Comparison of ENCODE assay signal across 12 cellular contexts in genomic region chr3:72892870-72893269, GRCh38. TPM values are rescaled to one million over a fixed set of nuclear protein-coding genes. Genes with fewer than 3 reads are reported as not detected.
DNase-seq lines count a peak whose midpoint lies in the region; ATAC-seq and TF ChIP-seq lines count a peak whose summit lies in the region.
"Had no signal": no experiment of that assay in that cellular context is flagged by ENCODE, and none has a peak within 500 bp of the region (broad histone marks: within the 10 kb centered on the region; RNA-seq: fewer than 3 reads in every experiment).

No MANE protein-coding gene starts in this region.

- POLR2A ChIA-PET in CD4-positive, alpha-beta T cell (lab: Charles Lee): no interaction called here

- no peak overlapping the region for H3K4me2 ChIP-seq in DOHH2 (ENCODE audit: low read length)

- H4K20me1 ChIP-seq in DOHH2 (ENCODE audit: control insufficient read depth, insufficient read depth, low read depth, low read length): no peaks in the 10 kb centered on the region

- H3K27ac ChIP-seq in DOHH2 (ENCODE audit: low read depth, low read length): no peak overlapping the region
- no peak overlapping the region for H3K27ac ChIP-seq in CD4-positive, alpha-beta T cell (ENCODE audit: low read depth, low read length)

- peaks cover 48% of the 10 kb centered on the region for H3K27me3 ChIP-seq in DOHH2 (ENCODE audit: control insufficient read depth, low read length)
- peaks cover 41% of the 10 kb centered on the region for H3K27me3 ChIP-seq in CD4-positive, alpha-beta T cell (ENCODE audit: control insufficient read depth, insufficient read depth, low read length)

- DNase-seq in HuH-7.5 (ENCODE audit: low spot score) (peak; percentile 29), mesothelial cell of epicardium (ENCODE audit: low spot score in 2 of 2, unreplicated experiment in 2 of 2) (no peak), COR-L47 (lab: John Stamatoyannopoulos, UW) (no peak), glutamatergic neuron (no peak)
- no peak for DNase-seq in CD4-positive, alpha-beta T cell
- DNase-seq: GOT3; naive thymus-derived CD4-positive, alpha-beta T cell had no signal

- no peaks in the 10 kb centered on the region for H3K36me3 ChIP-seq in DOHH2 (ENCODE audit: control insufficient read depth, low read length)

- H3K27ac Mint-ChIP-seq in brain: peak overlapping the region in 4 of 5 experiments; percentile 28 to 94 (median 58)
- no peak overlapping the region for H3K27ac Mint-ChIP-seq in mesothelial cell of epicardium
- H3K27ac Mint-ChIP-seq in CD4-positive, alpha-beta T cell: no peak overlapping the region
- no peak overlapping the region for H3K27ac Mint-ChIP-seq in glutamatergic neuron (ENCODE audit: unreplicated experiment)
- H3K27ac Mint-ChIP-seq: activated T-helper 1 cell treated with anti-CD3 and anti-CD28 coated beads, Interleukin-12 subunit alpha, Interleukin-12 subunit beta, Interleukin-2, Interleukin-4 antibody, amounts not matched to agents 30 ng/mL and 10 ng/mL and 1 ng/mL, durations not matched to agents 14 hours and 24 hours and 36 hours; IgD-negative memory B cell; naive thymus-derived CD4-positive, alpha-beta T cell had no signal

- peaks cover 0 to 4% (median 0%) of the 10 kb centered on the region in 5 experiments for H3K9me3 Mint-ChIP-seq in brain
- no peaks in the 10 kb centered on the region for H3K9me3 Mint-ChIP-seq in mesothelial cell of epicardium
- no peaks in the 10 kb centered on the region for H3K9me3 Mint-ChIP-seq in CD4-positive, alpha-beta T cell
- H3K9me3 Mint-ChIP-seq in glutamatergic neuron (ENCODE audit: unreplicated experiment): no peaks in the 10 kb centered on the region
- H3K9me3 Mint-ChIP-seq: activated T-helper 1 cell treated with anti-CD3 and anti-CD28 coated beads, Interleukin-12 subunit alpha, Interleukin-12 subunit beta, Interleukin-2, Interleukin-4 antibody, amounts not matched to agents 30 ng/mL and 10 ng/mL and 1 ng/mL, durations not matched to agents 14 hours and 24 hours and 36 hours; IgD-negative memory B cell had no signal

- CTCF ChIA-PET in CD4-positive, alpha-beta T cell (lab: Charles Lee): no interaction called here

- no peak for ATAC-seq in HG02763 (IDR thresholded peaks at IDR 0.05; ENCODE audit: unreplicated experiment)
- ATAC-seq in CD4-positive, alpha-beta T cell (ENCODE audit: poor library complexity): no peak
- ATAC-seq: naive thymus-derived CD4-positive, alpha-beta T cell had no signal

- H3K4me3 ChIP-seq in DOHH2 (ENCODE audit: low read length): no peak overlapping the region

- H3K79me2 ChIP-seq in DOHH2 (ENCODE audit: control insufficient read depth, low read length): no peaks in the 10 kb centered on the region

- H3K4me3 Mint-ChIP-seq in brain: peak overlapping the region in 3 of 5 experiments; percentile 0 to 31 (median 27)
- no peak overlapping the region for H3K4me3 Mint-ChIP-seq in mesothelial cell of epicardium
- H3K4me3 Mint-ChIP-seq in CD4-positive, alpha-beta T cell: no peak overlapping the region
- no peak overlapping the region for H3K4me3 Mint-ChIP-seq in glutamatergic neuron (ENCODE audit: unreplicated experiment)
- H3K4me3 Mint-ChIP-seq: activated T-helper 1 cell treated with anti-CD3 and anti-CD28 coated beads, Interleukin-12 subunit alpha, Interleukin-12 subunit beta, Interleukin-2, Interleukin-4 antibody, amounts not matched to agents 30 ng/mL and 10 ng/mL and 1 ng/mL, durations not matched to agents 14 hours and 24 hours and 36 hours; IgD-negative memory B cell; naive thymus-derived CD4-positive, alpha-beta T cell had no signal

- H3K4me1 Mint-ChIP-seq in brain: peaks cover 67% of the 10 kb centered on the region
- H3K4me1 Mint-ChIP-seq in mesothelial cell of epicardium: peaks cover 56% of the 10 kb centered on the region
- peaks cover 10% of the 10 kb centered on the region for H3K4me1 Mint-ChIP-seq in CD4-positive, alpha-beta T cell (ENCODE audit: low read depth)
- peaks cover 25% of the 10 kb centered on the region for H3K4me1 Mint-ChIP-seq in glutamatergic neuron (ENCODE audit: low read depth, unreplicated experiment)

- TF ChIP-seq CTCF in DOHH2 (IDR thresholded peaks at IDR 0.05; ENCODE audit: low read depth, low read length, poor library complexity, severe bottlenecking) (peak; percentile 80), brain (conservative IDR thresholded peaks at IDR 0.05) (peak in 1 of 2 experiments; percentile 29), mesothelial cell of epicardium (IDR thresholded peaks at IDR 0.05; ENCODE audit: unreplicated experiment) (peak; percentile 31), glutamatergic neuron (IDR thresholded peaks at IDR 0.05; ENCODE audit: partially characterized antibody, unreplicated experiment) (no peak)
- no peak for TF ChIP-seq CTCF in CD4-positive, alpha-beta T cell (IDR thresholded peaks at IDR 0.05)

- H3K36me3 Mint-ChIP-seq in brain (no peaks in the 10 kb centered on the region), mesothelial cell of epicardium (no peaks in the 10 kb centered on the region), glutamatergic neuron (ENCODE audit: unreplicated experiment) (peaks cover 5% of the 10 kb centered on the region)
- no peaks in the 10 kb centered on the region for H3K36me3 Mint-ChIP-seq in CD4-positive, alpha-beta T cell (ENCODE audit: low read depth)
- H3K36me3 Mint-ChIP-seq: IgD-negative memory B cell; naive thymus-derived CD4-positive, alpha-beta T cell had no signal

- intact Hi-C loops in CD4-positive, alpha-beta T cell (cut with DNase I, micrococcal nuclease): no loop called here

- no peaks in the 10 kb centered on the region for H3K4me1 ChIP-seq in DOHH2 (ENCODE audit: control insufficient read depth, low read length)

- H3K9me2 ChIP-seq in DOHH2 (replicated peaks; ENCODE audit: control insufficient read depth, low read length): no peaks in the 10 kb centered on the region

- no peaks in the 10 kb centered on the region for H3K27me3 Mint-ChIP-seq in brain
- H3K27me3 Mint-ChIP-seq in mesothelial cell of epicardium (ENCODE audit: low read depth): peaks cover 13% of the 10 kb centered on the region
- H3K27me3 Mint-ChIP-seq in CD4-positive, alpha-beta T cell: peaks cover 64% of the 10 kb centered on the region
- peaks cover 1% of the 10 kb centered on the region for H3K27me3 Mint-ChIP-seq in glutamatergic neuron (ENCODE audit: unreplicated experiment)

- no peaks in the 10 kb centered on the region for H3K9me3 ChIP-seq in DOHH2 (ENCODE audit: control insufficient read depth, insufficient read depth, low read length)
- H3K9me3 ChIP-seq in CD4-positive, alpha-beta T cell (ENCODE audit: control insufficient read depth, low read length): no peaks in the 10 kb centered on the region

- H3F3A ChIP-seq in DOHH2 (ENCODE audit: control insufficient read depth, insufficient read depth): no peaks in the 10 kb centered on the region

RNA-seq across cellular contexts. Expression of gene GXYLT2, which starts 5.0 kb away (rescaled TPM):
- 0.88 TPM for polyA plus RNA-seq in brain (ENCODE audit: insufficient read depth, low read depth, low replicate concordance)
- total RNA-seq in mesothelial cell of epicardium (30.5 to 33.7 TPM (median 32.8 TPM) in 3 replicates), glutamatergic neuron (ENCODE audit: unreplicated experiment) (10.9 TPM)
- total RNA-seq in CD4-positive, alpha-beta T cell: under 1 TPM in 1 of 2 experiments, not detected in 1; 0.08 TPM
- total RNA-seq: naive thymus-derived CD4-positive, alpha-beta T cell had no signal
- polyA plus RNA-seq: IgD-negative memory B cell; naive thymus-derived CD4-positive, alpha-beta T cell had no signal

RNA-seq across cellular contexts. Expression of gene SHQ1, which starts 44.6 kb away (rescaled TPM):
- 5.8 TPM for polyA plus RNA-seq in brain (ENCODE audit: insufficient read depth, low read depth, low replicate concordance)
- 17.0 to 22.0 TPM (median 18.6 TPM) in 3 replicates for total RNA-seq in mesothelial cell of epicardium
- total RNA-seq in CD4-positive, alpha-beta T cell: 10 to 100 TPM in 1 of 2 experiments, 1 to 10 TPM in 1; 9.4 to 13.1 TPM
- total RNA-seq in glutamatergic neuron (ENCODE audit: unreplicated experiment): 14.4 TPM

Comparison
In these comparisons a context has a peak if more than half of its experiments do, and no peak if none do; other contexts are left out.
1. CTCF ChIP-seq: peak in DOHH2 (single experiment) and mesothelial cell of epicardium (single experiment); none in CD4-positive, alpha-beta T cell (single experiment) and glutamatergic neuron (single experiment).
2. H3K27ac Mint-ChIP-seq: peak in brain (4 of 5); none in mesothelial cell of epicardium (single experiment), CD4-positive, alpha-beta T cell (single experiment) and glutamatergic neuron (single experiment).
3. H3K4me3 Mint-ChIP-seq: peak in brain (3 of 5); none in mesothelial cell of epicardium (single experiment), CD4-positive, alpha-beta T cell (single experiment) and glutamatergic neuron (single experiment).
4. RNA of gene GXYLT2, which starts 5.0 kb away (total RNA-seq): 30.5 to 33.7 TPM in mesothelial cell of epicardium and 10.9 TPM in glutamatergic neuron (single experiment); 0.08 TPM in CD4-positive, alpha-beta T cell; every median in the first group is over 10 times any median in the second.